14 cellular contexts compared by ENCODE assay signal in genomic region chr18:2891526-2892431, GRCh38. TPM values are rescaled to one million over a fixed set of nuclear protein-coding genes. Genes with fewer than 3 reads are reported as not detected.
DNase-seq lines count a peak whose midpoint lies in the region; ATAC-seq, FAIRE-seq and TF ChIP-seq lines count a peak whose summit lies in the region.
"Had no signal": no experiment of that assay in that cellular context is flagged by ENCODE, and none has a peak within 500 bp of the region (broad histone marks: within the 10 kb centered on the region; RNA-seq: fewer than 3 reads in every experiment).

No MANE protein-coding gene starts in this region.

- peaks cover 1% of the 10 kb centered on the region for H3K36me3 Mint-ChIP-seq in CD8-positive, alpha-beta T cell
- peaks cover 19% of the 10 kb centered on the region for H3K36me3 Mint-ChIP-seq in activated T-helper 1 cell treated with anti-CD3 and anti-CD28 coated beads, Interleukin-12 subunit alpha, Interleukin-12 subunit beta, Interleukin-2, Interleukin-4 antibody, amounts not matched to agents 30 ng/mL and 10 ng/mL and 1 ng/mL, durations not matched to agents 14 hours and 24 hours and 36 hours (ENCODE audit: low read depth)

- H2AFZ ChIP-seq in endothelial cell of umbilical vein (ENCODE audit: low read depth, low read length) = no peak overlapping the region

- intact Hi-C loops in A673 (cut with micrococcal nuclease; ENCODE audit: unreplicated experiment) = no loop called here
- intact Hi-C loops in CD8-positive, alpha-beta T cell (cut with DNase I, micrococcal nuclease) = no loop called here
- intact Hi-C loops in activated T-helper 1 cell treated with anti-CD3 and anti-CD28 coated beads, Interleukin-12 subunit alpha, Interleukin-12 subunit beta, Interleukin-2, Interleukin-4 antibody, amounts not matched to agents 30 ng/mL and 10 ng/mL and 1 ng/mL, durations not matched to agents 14 hours and 24 hours and 36 hours (cut with micrococcal nuclease) = no loop called here
- intact Hi-C loops in endothelial cell of umbilical vein (cut with micrococcal nuclease) = no loop called here

- peak; percentile 49 for ATAC-seq in CD8-positive, alpha-beta T cell

- dilution Hi-C loops in endothelial cell of umbilical vein (cut with MboI; ENCODE audit: extremely low pct_ligation_motif_present, low sequenced_read_pairs) = no loop called here

- H3K27me3 Mint-ChIP-seq in CD8-positive, alpha-beta T cell (ENCODE audit: low read depth) = no peaks in the 10 kb centered on the region
- H3K27me3 Mint-ChIP-seq in activated T-helper 1 cell treated with anti-CD3 and anti-CD28 coated beads, Interleukin-12 subunit alpha, Interleukin-12 subunit beta, Interleukin-2, Interleukin-4 antibody, amounts not matched to agents 30 ng/mL and 10 ng/mL and 1 ng/mL, durations not matched to agents 14 hours and 24 hours and 36 hours (ENCODE audit: insufficient read depth) = peaks cover 2% of the 10 kb centered on the region

- H3K27ac ChIP-seq in A673 (ENCODE audit: low read depth, low read length, poor library complexity, severe bottlenecking) (no peak overlapping the region), endothelial cell of umbilical vein (ENCODE audit: insufficient read depth, low read depth, low read length) (no peak overlapping the region)
- no peak overlapping the region for H3K27ac ChIP-seq in CD8-positive, alpha-beta T cell (ENCODE audit: low read depth, low read length)
- H3K27ac ChIP-seq: thoracic aorta had no signal

- CTCF ChIA-PET in A673 (lab: Charles Lee) = no interaction called here
- CTCF ChIA-PET in CD8-positive, alpha-beta T cell (lab: Charles Lee) = no interaction called here
- CTCF ChIA-PET in endothelial cell of umbilical vein (lab: Charles Lee) = interaction anchor here (0.7 to 1.1 kb wide), 2 partner anchors 11 to 27 kb away, joined by 3 read pairs; no protein-coding TSS in a partner anchor

- POLR2A ChIA-PET in A673 (lab: Charles Lee; ENCODE audit: low non-redundant PET) (no interaction called here), endothelial cell of umbilical vein (lab: Charles Lee) (interaction anchor here (0.6 kb wide), 1 partner anchor 340 kb away, joined by 7 read pairs; no protein-coding TSS in a partner anchor)
- POLR2A ChIA-PET in CD8-positive, alpha-beta T cell (lab: Charles Lee) = interaction anchor here (4.8 kb wide), 1 partner anchor 8 kb away, joined by 13 read pairs; no protein-coding TSS in a partner anchor

- H3K9me3 Mint-ChIP-seq in CD8-positive, alpha-beta T cell = peaks cover 7% of the 10 kb centered on the region
- H3K9me3 Mint-ChIP-seq in activated T-helper 1 cell treated with anti-CD3 and anti-CD28 coated beads, Interleukin-12 subunit alpha, Interleukin-12 subunit beta, Interleukin-2, Interleukin-4 antibody, amounts not matched to agents 30 ng/mL and 10 ng/mL and 1 ng/mL, durations not matched to agents 14 hours and 24 hours and 36 hours = peaks cover 23% of the 10 kb centered on the region

- DNase-seq in A673 (ENCODE audit: low spot score) = no peak
- peak in 2 of 7 experiments; percentile 22 to 51 for DNase-seq in CD8-positive, alpha-beta T cell
- no peak for DNase-seq in activated T-helper 1 cell treated with anti-CD3 and anti-CD28 coated beads, Interleukin-12 subunit alpha, Interleukin-12 subunit beta, Interleukin-2, Interleukin-4 antibody, amounts not matched to agents 30 ng/mL and 10 ng/mL and 1 ng/mL, durations not matched to agents 14 hours and 24 hours and 36 hours (ENCODE audit: low spot score)
- DNase-seq in endothelial cell of umbilical vein (ENCODE audit: low read depth, low spot score) = no peak
- no peak for DNase-seq in germinal center (ENCODE audit: low spot score)
- no peak for DNase-seq in NK-92 (lab: John Stamatoyannopoulos, UW; ENCODE audit: unreplicated experiment)
- no peak for DNase-seq in foreskin melanocyte
- DNase-seq in NCI-H2081 (lab: John Stamatoyannopoulos, UW) = no peak
- DNase-seq: AML-193, endodermal cell, NCI-H1105, NCI-H2171 treated with DMSO at 0.1 percent for 48 hours had no signal

- no peaks in the 10 kb centered on the region for H3K79me2 ChIP-seq in endothelial cell of umbilical vein (ENCODE audit: control insufficient read depth, insufficient read depth, low read length)

- H3K4me1 Mint-ChIP-seq in CD8-positive, alpha-beta T cell (ENCODE audit: low read depth) = peaks cover 35% of the 10 kb centered on the region
- H3K4me1 Mint-ChIP-seq in activated T-helper 1 cell treated with anti-CD3 and anti-CD28 coated beads, Interleukin-12 subunit alpha, Interleukin-12 subunit beta, Interleukin-2, Interleukin-4 antibody, amounts not matched to agents 30 ng/mL and 10 ng/mL and 1 ng/mL, durations not matched to agents 14 hours and 24 hours and 36 hours (ENCODE audit: low read depth) = peaks cover 42% of the 10 kb centered on the region

- H3K9ac ChIP-seq in endothelial cell of umbilical vein (replicated peaks; ENCODE audit: extremely low read depth, insufficient read depth, low read length) = no peak overlapping the region

- H3K4me2 ChIP-seq in endothelial cell of umbilical vein (ENCODE audit: insufficient read depth, low read length) = no peak overlapping the region

- H3K9me3 ChIP-seq in A673 (ENCODE audit: low read depth, low read length, poor library complexity, severe bottlenecking) (no peaks in the 10 kb centered on the region), endothelial cell of umbilical vein (replicated peaks; ENCODE audit: control insufficient read depth, insufficient read depth, low read length) (no peaks in the 10 kb centered on the region)
- H3K9me3 ChIP-seq in CD8-positive, alpha-beta T cell (ENCODE audit: low read length) = no peaks in the 10 kb centered on the region
- H3K9me3 ChIP-seq: thoracic aorta had no signal

- FAIRE-seq in endothelial cell of umbilical vein (lab: Jason Lieb, UNC) = peak; percentile 37
- FAIRE-seq: K562 had no signal

- no peak for TF ChIP-seq CTCF in A673 (conservative IDR thresholded peaks at IDR 0.05; ENCODE audit: low read depth, low read length)
- no peak for TF ChIP-seq CTCF in CD8-positive, alpha-beta T cell (IDR thresholded peaks at IDR 0.05)
- TF ChIP-seq CTCF in endothelial cell of umbilical vein (IDR thresholded peaks at IDR 0.05; ENCODE audit: extremely low read depth in 1 of 2, insufficient read depth in 1 of 2, low read depth in 1 of 2, low read length in 2 of 2) = no peak

- H3K4me3 ChIP-seq in A673 (ENCODE audit: low read depth, low read length, poor library complexity, severe bottlenecking) (no peak overlapping the region), endothelial cell of umbilical vein (replicated peaks in 1 of 3; ENCODE audit: insufficient read depth in 1 of 3, low read depth in 1 of 3, low read length in 3 of 3) (no peak overlapping the region)
- peak overlapping the region; percentile 27 for H3K4me3 ChIP-seq in CD8-positive, alpha-beta T cell (ENCODE audit: low read depth, low read length)
- H3K4me3 ChIP-seq: K562, thoracic aorta had no signal

- no peaks in the 10 kb centered on the region for H3K27me3 ChIP-seq in A673 (replicated peaks; ENCODE audit: insufficient read depth, low read depth, low read length, poor library complexity)
- no peaks in the 10 kb centered on the region for H3K27me3 ChIP-seq in CD8-positive, alpha-beta T cell (ENCODE audit: insufficient read depth, low read length)
- H3K27me3 ChIP-seq in endothelial cell of umbilical vein (ENCODE audit: control insufficient read depth in 2 of 2, insufficient read depth in 2 of 2, low read length in 2 of 2) = peaks cover 0 to 6% of the 10 kb centered on the region in 2 experiments

- H3K9me1 ChIP-seq in endothelial cell of umbilical vein (replicated peaks; ENCODE audit: control insufficient read depth, extremely low read depth, insufficient read depth, low read length) = no peaks in the 10 kb centered on the region

- no peaks in the 10 kb centered on the region for H3K36me3 ChIP-seq in A673 (ENCODE audit: insufficient read depth, low read length, poor library complexity, severe bottlenecking)
- no peaks in the 10 kb centered on the region for H3K36me3 ChIP-seq in CD8-positive, alpha-beta T cell (ENCODE audit: insufficient read depth, low read length)
- no peaks in the 10 kb centered on the region for H3K36me3 ChIP-seq in endothelial cell of umbilical vein (ENCODE audit: control insufficient read depth in 2 of 2, extremely low read depth in 1 of 2, insufficient read depth in 2 of 2, low read length in 2 of 2)
- H3K36me3 ChIP-seq: thoracic aorta had no signal

- no peaks in the 10 kb centered on the region for H4K20me1 ChIP-seq in endothelial cell of umbilical vein (replicated peaks; ENCODE audit: control insufficient read depth, extremely low read depth, insufficient read depth, low read length)

- H3K4me1 ChIP-seq in A673 (ENCODE audit: insufficient read depth, low read length, poor library complexity, severe bottlenecking) (no peaks in the 10 kb centered on the region), endothelial cell of umbilical vein (ENCODE audit: control insufficient read depth, extremely low read depth, insufficient read depth, low read length) (peaks cover 7% of the 10 kb centered on the region)
- peaks cover 38% of the 10 kb centered on the region for H3K4me1 ChIP-seq in CD8-positive, alpha-beta T cell (ENCODE audit: insufficient read depth, low read length)

- H3K27ac Mint-ChIP-seq in CD8-positive, alpha-beta T cell = peak overlapping the region; percentile 75
- H3K27ac Mint-ChIP-seq in activated T-helper 1 cell treated with anti-CD3 and anti-CD28 coated beads, Interleukin-12 subunit alpha, Interleukin-12 subunit beta, Interleukin-2, Interleukin-4 antibody, amounts not matched to agents 30 ng/mL and 10 ng/mL and 1 ng/mL, durations not matched to agents 14 hours and 24 hours and 36 hours = peak overlapping the region; percentile 6
- H3K27ac Mint-ChIP-seq: endodermal cell had no signal

- H3K4me3 Mint-ChIP-seq in CD8-positive, alpha-beta T cell = peak overlapping the region; percentile 49
- H3K4me3 Mint-ChIP-seq in activated T-helper 1 cell treated with anti-CD3 and anti-CD28 coated beads, Interleukin-12 subunit alpha, Interleukin-12 subunit beta, Interleukin-2, Interleukin-4 antibody, amounts not matched to agents 30 ng/mL and 10 ng/mL and 1 ng/mL, durations not matched to agents 14 hours and 24 hours and 36 hours = peak overlapping the region; percentile 42
- H3K4me3 Mint-ChIP-seq: endodermal cell had no signal

- no peak for TF ChIP-seq POLR2A in endothelial cell of umbilical vein (IDR thresholded peaks at IDR 0.05; ENCODE audit: low read depth, low read length)

- TSS peak; percentile 49 for BruUV-seq in A673 (replicated peaks; lab: Mats Ljungman, UMichigan)
- BruUV-seq in endothelial cell of umbilical vein (replicated peaks; lab: Mats Ljungman, UMichigan) = no TSS peak

RNA-seq across cellular contexts. Expression of gene EMILIN2, which starts 45.0 kb away (rescaled TPM):
- total RNA-seq in A673 (2021) = 22.9 and 23.4 TPM in 2 replicates
- total RNA-seq in CD8-positive, alpha-beta T cell = 1 to 10 TPM; 1.6 to 1.7 TPM
- total RNA-seq in activated T-helper 1 cell treated with anti-CD3 and anti-CD28 coated beads, Interleukin-12 subunit alpha, Interleukin-12 subunit beta, Interleukin-2, Interleukin-4 antibody, amounts not matched to agents 30 ng/mL and 10 ng/mL and 1 ng/mL, durations not matched to agents 14 hours and 24 hours and 36 hours = 26.1 and 28.0 TPM in 2 replicates
- total RNA-seq in endothelial cell of umbilical vein = 11.3 and 13.4 TPM in 2 replicates
- polyA plus RNA-seq in endothelial cell of umbilical vein = 9.3 and 9.4 TPM in 2 replicates
- 4.7 and 6.3 TPM in 2 replicates for polyA plus RNA-seq in endothelial cell of umbilical vein (2011; cell fraction: cytosol; rRNA removed)
- polyA plus RNA-seq in endothelial cell of umbilical vein (2011; cell fraction: nucleus; rRNA removed) = 8.5 and 9.5 TPM in 2 replicates
- 2.9 and 4.4 TPM in 2 replicates for polyA plus RNA-seq in endothelial cell of umbilical vein (2012)
- polyA minus RNA-seq in endothelial cell of umbilical vein = 2.5 and 3.4 TPM in 2 replicates
- polyA minus RNA-seq in endothelial cell of umbilical vein (2011; cell fraction: cytosol; rRNA and poly(A)+ RNA removed) = not detected
- 2.4 and 4.4 TPM in 2 replicates for polyA minus RNA-seq in endothelial cell of umbilical vein (2011; cell fraction: nucleus; rRNA and poly(A)+ RNA removed)
